In the genomic region with DNA sequence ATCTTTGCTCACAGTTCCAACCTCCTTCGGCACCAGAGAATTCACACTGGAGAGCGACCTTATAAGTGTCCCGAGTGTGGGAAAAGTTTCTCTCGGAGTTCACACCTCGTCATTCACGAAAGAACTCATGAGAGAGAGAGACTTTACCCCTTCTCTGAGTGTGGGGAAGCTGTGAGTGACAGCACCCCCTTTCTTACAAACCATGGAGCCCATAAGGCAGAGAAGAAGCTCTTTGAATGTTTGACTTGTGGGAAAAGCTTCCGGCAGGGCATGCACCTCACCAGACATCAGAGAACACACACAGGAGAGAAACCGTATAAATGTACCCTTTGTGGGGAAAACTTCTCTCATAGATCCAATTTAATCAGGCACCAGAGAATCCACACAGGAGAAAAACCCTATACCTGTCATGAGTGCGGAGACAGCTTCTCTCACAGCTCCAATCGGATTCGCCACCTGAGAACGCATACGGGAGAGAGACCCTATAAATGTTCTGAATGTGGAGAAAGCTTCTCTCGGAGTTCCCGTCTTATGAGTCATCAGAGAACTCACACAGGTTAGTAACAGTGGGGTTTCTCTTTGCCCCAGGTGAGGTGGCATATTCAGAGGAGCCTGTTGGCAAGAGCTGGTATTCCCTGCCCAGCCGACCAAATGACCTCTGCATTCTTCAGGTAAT, we compare ENCODE assay signal across 20 cellular contexts. TPM values are rescaled to one million over a fixed set of nuclear protein-coding genes. Genes with fewer than 3 reads are reported as not detected.
"Had no signal": no experiment of that assay in that cellular context is flagged by ENCODE, and none has a peak within 500 bp of the region (broad histone marks: within the 10 kb centered on the region; RNA-seq: fewer than 3 reads in every experiment).

No MANE protein-coding gene starts in this region.

- DNase-seq: activated CD4-positive, alpha-beta memory T cell treated with anti-CD3 and anti-CD28 coated beads for 36 hours; activated CD8-positive, alpha-beta memory T cell treated with anti-CD3 and anti-CD28 coated beads, Interleukin-2, amount 10 ng/mL, durations not matched to agents 7 days and 5 days; activated naive CD4-positive, alpha-beta T cell treated with anti-CD3 and anti-CD28 coated beads for 36 hours; activated T-cell treated with anti-CD3 and anti-CD28 coated beads, Interleukin-2, amount 50 U/mL, for 1 hour; amniotic stem cell; body of pancreas; caudate nucleus; colonic mucosa; effector CD4-positive, alpha-beta T cell; foreskin melanocyte; immature natural killer cell; lower lobe of right lung; naive B cell; small intestine; stimulated activated CD4-positive, alpha-beta T cell treated with anti-CD3 and anti-CD28 coated beads, Interleukin-4, amount 100 ng/mL, for 24 hours; testis; upper lobe of right lung had no signal

- H3K4me3 Mint-ChIP-seq: activated CD4-positive, alpha-beta memory T cell treated with anti-CD3 and anti-CD28 coated beads for 36 hours; activated CD8-positive, alpha-beta memory T cell treated with anti-CD3 and anti-CD28 coated beads, Interleukin-2, amount 10 ng/mL, durations not matched to agents 7 days and 5 days; activated naive CD4-positive, alpha-beta T cell treated with anti-CD3 and anti-CD28 coated beads for 36 hours; mesothelial cell of epicardium; stimulated activated naive CD8-positive, alpha-beta T cell treated with anti-CD3 and anti-CD28 coated beads, Interleukin-15, Interleukin-2, amounts not matched to agents 100 ng/mL and 50 ng/mL, for 24 hours had no signal

- H3K27ac Mint-ChIP-seq: activated CD4-positive, alpha-beta memory T cell treated with anti-CD3 and anti-CD28 coated beads for 36 hours; activated CD8-positive, alpha-beta memory T cell treated with anti-CD3 and anti-CD28 coated beads, Interleukin-2, amount 10 ng/mL, durations not matched to agents 7 days and 5 days; activated naive CD4-positive, alpha-beta T cell treated with anti-CD3 and anti-CD28 coated beads for 36 hours; activated T-helper 2 cell treated with anti-CD3 and anti-CD28 coated beads, Interferon-gamma antibody, Interleukin-2, Interleukin-4, amounts not matched to agents 10 μg/mL and 5 μg/mL and 100 μg/mL, durations not matched to agents 14 hours and 24 hours and 36 hours; immature natural killer cell; mesothelial cell of epicardium; stimulated activated naive CD8-positive, alpha-beta T cell treated with anti-CD3 and anti-CD28 coated beads, Interleukin-15, Interleukin-2, amounts not matched to agents 100 ng/mL and 50 ng/mL, for 24 hours had no signal

- H3K4me3 ChIP-seq: body of pancreas, colonic mucosa, lower lobe of right lung, testis, upper lobe of right lung had no signal

- H3K27ac ChIP-seq: body of pancreas, colonic mucosa, lower lobe of right lung, testis, upper lobe of right lung had no signal

- H3K27me3 ChIP-seq: body of pancreas, colonic mucosa, testis, upper lobe of right lung had no signal

- ATAC-seq: activated CD8-positive, alpha-beta memory T cell treated with anti-CD3 and anti-CD28 coated beads, Interleukin-2, amount 10 ng/mL, durations not matched to agents 7 days and 5 days; body of pancreas; lower lobe of right lung; upper lobe of right lung had no signal

- H3K27me3 Mint-ChIP-seq: activated CD4-positive, alpha-beta memory T cell treated with anti-CD3 and anti-CD28 coated beads for 36 hours; activated CD8-positive, alpha-beta memory T cell treated with anti-CD3 and anti-CD28 coated beads, Interleukin-2, amount 10 ng/mL, durations not matched to agents 7 days and 5 days; naive B cell; stimulated activated naive CD8-positive, alpha-beta T cell treated with anti-CD3 and anti-CD28 coated beads, Interleukin-15, Interleukin-2, amounts not matched to agents 100 ng/mL and 50 ng/mL, for 24 hours had no signal

- H3K9me3 ChIP-seq: testis had no signal

RNA-seq across cellular contexts. Expression of a gene that starts 33.7 kb away (rescaled TPM):
- total RNA-seq: mesothelial cell of epicardium had no signal
